Comparison of ENCODE assay signal across 8 cellular contexts in the genomic region with DNA sequence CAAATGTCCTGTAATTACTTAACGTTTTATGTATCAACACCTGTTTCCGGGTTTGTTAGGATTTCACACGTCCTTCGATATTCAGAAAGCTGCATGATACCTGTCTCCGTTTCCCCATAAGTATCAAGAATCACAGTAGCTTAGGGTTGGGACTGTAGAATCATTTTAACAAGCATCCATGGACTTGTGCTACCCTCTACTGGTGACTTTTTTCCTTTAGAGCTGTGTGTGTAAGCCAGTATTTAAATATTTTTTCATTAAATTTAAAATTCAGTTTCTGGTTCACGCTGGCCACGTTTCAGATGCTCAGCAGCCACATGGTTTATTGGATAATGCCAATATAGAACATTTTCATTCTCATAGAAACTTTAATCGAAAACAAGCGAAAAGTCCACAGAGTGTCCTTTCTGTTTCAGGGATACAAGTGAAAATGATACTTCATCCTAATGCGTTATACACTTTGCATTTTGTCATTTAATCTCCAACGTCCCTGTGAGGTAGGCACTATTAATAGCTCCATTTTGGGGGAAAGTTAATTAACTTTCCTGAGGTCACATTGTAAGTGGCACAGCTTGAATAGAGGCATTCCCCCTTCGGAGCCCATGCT.
DNase-seq lines count a peak whose midpoint lies in the region; ATAC-seq, FAIRE-seq and TF ChIP-seq lines count a peak whose summit lies in the region.

No MANE protein-coding gene starts in this region.

- H3K4ac ChIP-seq in mesenchymal stem cell (ENCODE audit: low read depth in 1 of 2, low read length in 2 of 2): no peak overlapping the region

- H3K14ac ChIP-seq in mesenchymal stem cell (ENCODE audit: low read length in 2 of 2): no peak overlapping the region

- no peak overlapping the region for H4K91ac ChIP-seq in mesenchymal stem cell (ENCODE audit: low read length)

- no peak overlapping the region for H3K18ac ChIP-seq in mesenchymal stem cell (ENCODE audit: low read depth in 1 of 2, low read length in 2 of 2)

- 71% methylated on average over 12 of the region's 12 CpGs for WGBS in mesenchymal stem cell

- no peak overlapping the region for H2BK120ac ChIP-seq in mesenchymal stem cell (ENCODE audit: low read depth, low read length)

- H3K4me1 ChIP-seq in mesenchymal stem cell (ENCODE audit: control insufficient read depth, insufficient read depth, low read depth, low read length): no peaks in the 10 kb centered on the region

- H3K27ac ChIP-seq in mesenchymal stem cell (ENCODE audit: low read length, poor library complexity, severe bottlenecking): no peak overlapping the region

- H2BK5ac ChIP-seq in mesenchymal stem cell (ENCODE audit: low read depth, low read length, poor library complexity, severe bottlenecking): no peak overlapping the region

- H2BK15ac ChIP-seq in mesenchymal stem cell (ENCODE audit: low read depth, poor library complexity, severe bottlenecking): no peak overlapping the region

- peak; percentile 82 for FAIRE-seq in endometrium (lab: Jason Lieb, UNC)

- no peak overlapping the region for H3K4me2 ChIP-seq in mesenchymal stem cell (ENCODE audit: low read length, poor library complexity, severe bottlenecking)

- H2AK5ac ChIP-seq in mesenchymal stem cell (ENCODE audit: low read length, severe bottlenecking): no peak overlapping the region

- no peak for ATAC-seq in HG03280 (IDR thresholded peaks at IDR 0.05; ENCODE audit: unreplicated experiment)
- no peak for ATAC-seq in HG03460 (IDR thresholded peaks at IDR 0.05; ENCODE audit: unreplicated experiment)

- H3K9me3 ChIP-seq in mesenchymal stem cell (ENCODE audit: control insufficient read depth, low read length): no peaks in the 10 kb centered on the region

- H2AFZ ChIP-seq in mesenchymal stem cell (ENCODE audit: low read depth, low read length): no peak overlapping the region

- H3K79me1 ChIP-seq in mesenchymal stem cell (replicated peaks; ENCODE audit: low read length, poor library complexity, severe bottlenecking): no peaks in the 10 kb centered on the region

- TF ChIP-seq CTCF in AG09319 (IDR thresholded peaks at IDR 0.05; ENCODE audit: low read depth, low read length): peak; percentile 56

- no peak overlapping the region for H3K23ac ChIP-seq in mesenchymal stem cell (ENCODE audit: low read length in 2 of 2)

- no peak overlapping the region for H4K8ac ChIP-seq in mesenchymal stem cell (ENCODE audit: low read length)

- no peak overlapping the region for H2BK12ac ChIP-seq in mesenchymal stem cell (ENCODE audit: low read length in 2 of 2)

- no peaks in the 10 kb centered on the region for H3K27me3 ChIP-seq in mesenchymal stem cell (ENCODE audit: control insufficient read depth in 1 of 2, insufficient read depth in 1 of 2, low read length in 2 of 2)

- no peak overlapping the region for H3K9ac ChIP-seq in mesenchymal stem cell (ENCODE audit: low read length)

- H3K4me3 ChIP-seq in mesenchymal stem cell (ENCODE audit: insufficient read depth in 1 of 2, low read depth in 1 of 2, low read length in 2 of 2): no peak overlapping the region

- no peaks in the 10 kb centered on the region for H3K36me3 ChIP-seq in mesenchymal stem cell (ENCODE audit: control insufficient read depth in 1 of 2, insufficient read depth in 2 of 2, low read depth in 1 of 2, low read length in 2 of 2)

- DNase-seq in AG09319 (ENCODE audit: extremely low read depth, low read depth) (peak; percentile 30), GF-D8 (lab: John Stamatoyannopoulos, UW) (peak; percentile 16), NCI-H1048 (lab: John Stamatoyannopoulos, UW) (peak; percentile 48), SHP77 (lab: John Stamatoyannopoulos, UW) (peak; percentile 31 to 64), mesenchymal stem cell (peak; percentile 65)
